Comparison of ENCODE assay signal across 26 cellular contexts in the genomic region with DNA sequence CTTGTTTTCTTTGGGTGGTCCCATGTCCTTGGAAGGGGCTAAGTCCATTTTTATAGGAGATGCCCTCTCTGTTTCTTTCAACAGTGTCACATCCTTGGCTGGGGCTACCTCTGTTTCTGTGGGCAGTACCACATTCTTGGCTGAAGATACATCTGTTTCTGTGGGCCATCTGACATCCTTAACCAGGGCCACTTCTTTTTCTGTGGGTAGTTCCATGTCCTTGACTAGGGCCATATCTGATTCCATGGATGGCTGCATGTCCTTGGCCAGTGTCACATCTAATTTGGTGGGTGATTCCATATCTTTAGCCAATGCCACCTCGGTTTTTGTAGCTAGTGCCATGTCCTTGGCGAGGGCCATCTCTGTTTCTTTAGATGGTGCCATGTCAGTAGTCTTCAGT.
"Had no signal": no experiment of that assay in that cellular context is flagged by ENCODE, and none has a peak within 500 bp of the region (broad histone marks: within the 10 kb centered on the region; RNA-seq: fewer than 3 reads in every experiment).

No MANE protein-coding gene starts in this region.

- ATAC-seq: activated CD4-positive, alpha-beta T cell treated with anti-CD3 and anti-CD28 coated beads for 36 hours; activated naive CD4-positive, alpha-beta T cell treated with anti-CD3 and anti-CD28 coated beads, Interleukin-2, amount 50 U/mL, for 72 hours; activated T-cell treated with anti-CD3 and anti-CD28 coated beads, Interleukin-2, amount 50 U/mL, for 72 hours; foreskin keratinocyte had no signal

- FAIRE-seq: astrocyte had no signal

- H3K4me1 ChIP-seq: esophagus muscularis mucosa, foreskin keratinocyte had no signal

- H3K9me3 ChIP-seq: esophagus muscularis mucosa, gastrocnemius medialis had no signal

- H3K4me3 ChIP-seq: coronary artery, dorsolateral prefrontal cortex, esophagus muscularis mucosa, gastrocnemius medialis had no signal

- H3K27ac ChIP-seq: coronary artery, dorsolateral prefrontal cortex, esophagus muscularis mucosa, foreskin keratinocyte had no signal

- DNase-seq: activated CD4-positive, alpha-beta memory T cell treated with anti-CD3 and anti-CD28 coated beads, Interleukin-2, amount 10 ng/mL, durations not matched to agents 7 days and 5 days; activated CD4-positive, alpha-beta T cell treated with anti-CD3 and anti-CD28 coated beads for 36 hours; activated CD4-positive, alpha-beta T cell treated with anti-CD3 and anti-CD28 coated beads, Interleukin-2, amount 10 ng/mL, durations not matched to agents 7 days and 5 days; activated CD4-positive, alpha-beta T cell treated with anti-CD3 and anti-CD28 coated beads, Interleukin-2, amount 50 U/mL, for 4 hours; activated CD4-positive, CD25-positive, alpha-beta regulatory T cell; activated CD4-positive, CD25-positive, alpha-beta regulatory T cell treated with anti-CD3 and anti-CD28 coated beads, Interleukin-2, amount 50 U/mL, for 72 hours; activated CD8-positive, alpha-beta memory T cell treated with anti-CD3 and anti-CD28 coated beads, Interleukin-2, amount 50 U/mL, for 48 hours; activated gamma-delta T cell; activated naive CD4-positive, alpha-beta T cell; activated naive CD4-positive, alpha-beta T cell treated with anti-CD3 and anti-CD28 coated beads, Interleukin-2, amount 10 ng/mL, durations not matched to agents 7 days and 5 days; activated naive CD8-positive, alpha-beta T cell treated with anti-CD3 and anti-CD28 coated beads, Interleukin-2, amount 10 ng/mL, durations not matched to agents 7 days and 5 days; activated T-cell treated with anti-CD3 and anti-CD28 coated beads for 4 hours; activated T-cell treated with anti-CD3 and anti-CD28 coated beads, Interleukin-2, amount 50 U/mL, for 24 hours; activated T-cell treated with anti-CD3 and anti-CD28 coated beads, Interleukin-2, amount 50 U/mL, for 72 hours; dorsolateral prefrontal cortex; effector memory CD4-positive, alpha-beta T cell; endodermal cell; erythroblast; foreskin keratinocyte; gastrocnemius medialis; glutamatergic neuron; T-helper 2 cell had no signal

- H3K27me3 ChIP-seq: dorsolateral prefrontal cortex, esophagus muscularis mucosa, foreskin keratinocyte, gastrocnemius medialis had no signal
